ENCODE assay signal across 1 cellular context in genomic region chr9:103169798-103170197, GRCh38.
TF ChIP-seq lines count a peak whose summit lies in the region.

No MANE protein-coding gene starts in this region.

TF ChIP-seq in H1, 55 proteins besides CTCF, POLR2A, EP300 and RAD21:
- TF ChIP-seq MAFK (IDR thresholded peaks at IDR 0.05; ENCODE audit: low read depth, low read length), result no peak
- TF ChIP-seq GTF2F1 (IDR thresholded peaks at IDR 0.05; ENCODE audit: borderline replicate concordance, low read depth, low read length), result no peak
- TF ChIP-seq SP1 (IDR thresholded peaks at IDR 0.05; ENCODE audit: low read depth, low read length), result no peak
- TF ChIP-seq NRF1 (IDR thresholded peaks at IDR 0.05; ENCODE audit: low read depth, low read length), result no peak
